ENCODE assay signal across 8 cellular contexts in the genomic region with DNA sequence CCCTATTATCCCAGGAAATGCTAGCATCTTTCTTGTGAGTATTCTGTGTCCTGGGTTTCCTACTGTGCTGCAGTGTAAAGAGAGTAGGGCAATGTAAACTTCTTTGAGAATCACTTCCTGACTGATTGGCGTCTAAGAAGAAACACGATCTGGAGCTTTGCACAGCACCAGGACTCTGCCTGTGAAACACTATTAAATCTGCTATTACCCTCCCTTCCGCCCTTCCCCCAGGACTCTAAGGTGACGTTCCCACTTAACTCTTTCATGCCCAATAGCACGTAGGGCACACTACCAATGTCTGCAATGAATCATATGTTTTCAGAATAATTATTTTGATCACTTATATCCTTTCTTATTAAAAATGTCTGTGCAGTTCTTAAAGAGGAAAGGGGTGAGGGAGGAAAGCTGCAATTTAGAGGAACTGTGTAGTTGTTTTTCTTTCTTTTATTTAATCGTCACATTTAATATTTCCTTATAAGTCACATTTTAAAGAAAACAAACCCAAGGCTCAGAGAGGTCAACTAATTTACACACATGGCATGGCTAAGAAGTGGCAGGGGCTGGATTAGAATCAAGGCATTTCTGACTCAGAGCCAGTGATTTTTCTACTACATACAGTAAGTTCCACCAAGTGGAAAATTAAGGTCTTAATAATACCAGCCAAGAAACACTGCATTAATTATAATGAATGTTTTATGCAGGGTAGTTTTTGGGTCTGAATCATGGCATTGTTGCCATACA.
DNase-seq lines count a peak whose midpoint lies in the region; ATAC-seq, FAIRE-seq and TF ChIP-seq lines count a peak whose summit lies in the region.

No MANE protein-coding gene starts in this region.

- H3K4me1 Mint-ChIP-seq in glutamatergic neuron (ENCODE audit: low read depth, unreplicated experiment): peaks cover 22% of the 10 kb centered on the region
- H3K4me1 Mint-ChIP-seq in CD4-positive, alpha-beta memory T cell: peaks cover 5 to 10% (median 8%) of the 10 kb centered on the region in 4 donors

- peak overlapping the region; percentile 44 for H3K4me3 Mint-ChIP-seq in glutamatergic neuron (ENCODE audit: unreplicated experiment)
- H3K4me3 Mint-ChIP-seq in CD4-positive, alpha-beta memory T cell: peak overlapping the region in 1 of 8 donors; percentile 0

- peaks cover 64% of the 10 kb centered on the region for H3K4me1 ChIP-seq in SJCRH30
- no peaks in the 10 kb centered on the region for H3K4me1 ChIP-seq in CD4-positive, alpha-beta memory T cell (ENCODE audit: insufficient read depth, low read length)

- no peaks in the 10 kb centered on the region for H3K27me3 ChIP-seq in SJCRH30
- H3K27me3 ChIP-seq in CD4-positive, alpha-beta memory T cell (ENCODE audit: insufficient read depth, low read length): no peaks in the 10 kb centered on the region

- peak overlapping the region; percentile 44 for H3K27ac ChIP-seq in SJCRH30
- no peak overlapping the region for H3K27ac ChIP-seq in CD4-positive, alpha-beta memory T cell (ENCODE audit: low read depth, low read length)

- ATAC-seq in HG03469 (IDR thresholded peaks at IDR 0.05; ENCODE audit: unreplicated experiment) (no peak), GM21360 (IDR thresholded peaks at IDR 0.05; ENCODE audit: unreplicated experiment) (no peak)

- H3K9me3 Mint-ChIP-seq in glutamatergic neuron (ENCODE audit: unreplicated experiment): peaks cover 2% of the 10 kb centered on the region
- H3K9me3 Mint-ChIP-seq in CD4-positive, alpha-beta memory T cell: no peaks in the 10 kb centered on the region

- POLR2A ChIA-PET in CD4-positive, alpha-beta memory T cell (lab: Charles Lee; ENCODE audit: partially characterized antibody): interaction anchor here (0.9 to 1.1 kb wide), 2 partner anchors 608 to 612 kb away, joined by 3 to 4 read pairs; no protein-coding TSS in a partner anchor

- H3K36me3 ChIP-seq in SJCRH30: no peaks in the 10 kb centered on the region
- no peaks in the 10 kb centered on the region for H3K36me3 ChIP-seq in CD4-positive, alpha-beta memory T cell (ENCODE audit: insufficient read depth, low read length)

- H3K4me3 ChIP-seq in SJCRH30: peak overlapping the region; percentile 11; the same call in 1 of the 2 replicates
- no peak overlapping the region for H3K4me3 ChIP-seq in skeletal muscle cell (ENCODE audit: low read depth, low read length)
- H3K4me3 ChIP-seq in CD4-positive, alpha-beta memory T cell (ENCODE audit: low read length in 2 of 2): no peak overlapping the region

- no peaks in the 10 kb centered on the region for H3K27me3 Mint-ChIP-seq in glutamatergic neuron (ENCODE audit: unreplicated experiment)
- H3K27me3 Mint-ChIP-seq in CD4-positive, alpha-beta memory T cell: peaks cover 3 to 5% of the 10 kb centered on the region in 2 donors

- DNase-seq in HTR-8/SVneo (ENCODE audit: insufficient read length, low spot score) (peak; percentile 11), SJCRH30 (peak; percentile 70 to 86), glutamatergic neuron (peak; percentile 27), skeletal muscle cell (ENCODE audit: low read depth) (peak; percentile 63), NOMO-1 treated with DMSO at 0.1 percent for 48 hours (lab: John Stamatoyannopoulos, UW; ENCODE audit: unreplicated experiment) (no peak)
- no peak for DNase-seq in CD4-positive, alpha-beta memory T cell

- H3K9me3 ChIP-seq in SJCRH30 (replicated peaks): no peaks in the 10 kb centered on the region
- no peaks in the 10 kb centered on the region for H3K9me3 ChIP-seq in CD4-positive, alpha-beta memory T cell (ENCODE audit: control insufficient read depth in 1 of 2, low read length in 2 of 2)

- peak overlapping the region; percentile 71 for H3K27ac Mint-ChIP-seq in glutamatergic neuron (ENCODE audit: unreplicated experiment)
- H3K27ac Mint-ChIP-seq in CD4-positive, alpha-beta memory T cell: peak overlapping the region in 1 of 7 donors; percentile 9

- CTCF ChIA-PET in CD4-positive, alpha-beta memory T cell (lab: Charles Lee; ENCODE audit: partially characterized antibody): no interaction called here

- FAIRE-seq in HTR-8/SVneo (lab: Jason Lieb, UNC): no peak

- TF ChIP-seq CTCF in glutamatergic neuron (IDR thresholded peaks at IDR 0.05; ENCODE audit: partially characterized antibody, unreplicated experiment): no peak

- intact Hi-C loops in CD4-positive, alpha-beta memory T cell (cut with micrococcal nuclease): no loop called here

- H3K36me3 Mint-ChIP-seq in glutamatergic neuron (ENCODE audit: unreplicated experiment): no peaks in the 10 kb centered on the region
- H3K36me3 Mint-ChIP-seq in CD4-positive, alpha-beta memory T cell: no peaks in the 10 kb centered on the region

Comparison
In these comparisons a context has a peak if more than half of its experiments do, and no peak if none do; other contexts are left out.
1. DNase-seq: peak in HTR-8/SVneo (single experiment), SJCRH30 (2 of 2), glutamatergic neuron (single experiment) and skeletal muscle cell (single experiment); none in CD4-positive, alpha-beta memory T cell (0 of 5) and NOMO-1 treated with DMSO at 0.1 percent for 48 hours (single experiment).